Comparison of ENCODE assay signal across 14 cellular contexts in the genomic region with DNA sequence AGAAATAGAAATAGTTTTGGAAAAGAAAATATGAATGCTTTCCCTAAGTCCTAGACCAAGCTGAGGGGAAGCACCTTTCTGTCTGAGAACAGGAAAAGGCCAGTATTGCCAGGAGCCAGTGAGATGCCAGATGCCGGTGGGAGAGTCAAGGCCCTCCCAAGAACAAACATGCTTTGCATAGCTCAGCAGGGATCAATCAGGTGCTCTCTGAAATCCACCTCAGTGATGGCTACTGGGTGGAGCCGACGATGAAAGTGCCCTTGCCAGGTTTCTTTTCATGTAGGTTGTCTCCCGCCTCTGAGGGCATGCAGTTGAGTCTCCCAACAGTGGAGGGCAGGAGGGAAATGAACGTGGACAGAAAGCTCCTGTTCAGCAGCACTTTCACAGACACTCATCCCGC. TPM values are rescaled to one million over a fixed set of nuclear protein-coding genes. Genes with fewer than 3 reads are reported as not detected.
DNase-seq lines count a peak whose midpoint lies in the region; ATAC-seq and TF ChIP-seq lines count a peak whose summit lies in the region.
"Had no signal": no experiment of that assay in that cellular context is flagged by ENCODE, and none has a peak within 500 bp of the region (broad histone marks: within the 10 kb centered on the region; RNA-seq: fewer than 3 reads in every experiment).

No MANE protein-coding gene starts in this region.

- peaks cover 6% of the 10 kb centered on the region for H3K4me1 Mint-ChIP-seq in MCF 10A (ENCODE audit: insufficient read depth, unreplicated experiment)
- peaks cover 2% of the 10 kb centered on the region for H3K4me1 Mint-ChIP-seq in activated CD8-positive, alpha-beta T cell treated with anti-CD3 and anti-CD28 coated beads, Interleukin-2, amount 10 ng/mL, durations not matched to agents 7 days and 5 days (ENCODE audit: low read depth)
- peaks cover 3% of the 10 kb centered on the region for H3K4me1 Mint-ChIP-seq in mesothelial cell of epicardium

- H3K27ac Mint-ChIP-seq in MCF 10A (ENCODE audit: low read depth, unreplicated experiment) (no peak overlapping the region), mesothelial cell of epicardium (no peak overlapping the region)
- peak overlapping the region; percentile 72 for H3K27ac Mint-ChIP-seq in activated CD8-positive, alpha-beta T cell treated with anti-CD3 and anti-CD28 coated beads, Interleukin-2, amount 10 ng/mL, durations not matched to agents 7 days and 5 days

- CTCF ChIA-PET in MCF 10A (lab: Yijun Ruan, JAX), result interaction anchor here (0.7 to 1.9 kb wide), 3 partner anchors 18 to 249 kb away, joined by 3 to 5 read pairs (median 5); no protein-coding TSS in a partner anchor
- CTCF ChIA-PET in activated CD8-positive, alpha-beta T cell treated with anti-CD3 and anti-CD28 coated beads, Interleukin-2, amount 10 ng/mL, durations not matched to agents 7 days and 5 days (lab: Charles Lee), result no interaction called here

- BruUV-seq in MCF 10A (replicated peaks; lab: Mats Ljungman, UMichigan), result no TSS peak

- no peak for ATAC-seq in activated CD8-positive, alpha-beta T cell treated with anti-CD3 and anti-CD28 coated beads, Interleukin-2, amount 10 ng/mL, durations not matched to agents 7 days and 5 days
- no peak for ATAC-seq in GM18868 (IDR thresholded peaks at IDR 0.05; ENCODE audit: unreplicated experiment)

- TF ChIP-seq CTCF in MCF 10A (IDR thresholded peaks at IDR 0.05; ENCODE audit: unreplicated experiment), result no peak
- TF ChIP-seq CTCF in mesothelial cell of epicardium (IDR thresholded peaks at IDR 0.05; ENCODE audit: unreplicated experiment), result no peak

- DNase-seq in T47D (ENCODE audit: low read depth in 1 of 2, low spot score in 1 of 2) (peak; percentile 68 to 91), MCF 10A (ENCODE audit: unreplicated experiment) (no peak), kidney tubule cell (ENCODE audit: low spot score) (peak; percentile 5), ureter (ENCODE audit: low spot score) (peak; percentile 67), mesothelial cell of epicardium (ENCODE audit: low spot score in 2 of 2, unreplicated experiment in 2 of 2) (no peak), Ammon's horn (ENCODE audit: low spot score) (no peak)
- DNase-seq in activated CD8-positive, alpha-beta T cell treated with anti-CD3 and anti-CD28 coated beads, Interleukin-2, amount 10 ng/mL, durations not matched to agents 7 days and 5 days, result no peak
- DNase-seq: activated CD4-positive, CD25-positive, alpha-beta regulatory T cell; head of caudate nucleus; NCI-H82; Right ventricle myocardium superior; thyroid gland had no signal

- in situ Hi-C loops in T47D (cut with HindIII; ENCODE audit: low pct_unique_long_range_greater_than_20kb, low sequenced_read_pairs), result no loop called here

- H3K27me3 Mint-ChIP-seq in MCF 10A (ENCODE audit: insufficient read depth, unreplicated experiment) (no peaks in the 10 kb centered on the region), mesothelial cell of epicardium (ENCODE audit: low read depth) (no peaks in the 10 kb centered on the region)
- no peaks in the 10 kb centered on the region for H3K27me3 Mint-ChIP-seq in activated CD8-positive, alpha-beta T cell treated with anti-CD3 and anti-CD28 coated beads, Interleukin-2, amount 10 ng/mL, durations not matched to agents 7 days and 5 days (ENCODE audit: low read depth)

- H3K36me3 Mint-ChIP-seq in MCF 10A (ENCODE audit: insufficient read depth, unreplicated experiment) (peaks cover 4% of the 10 kb centered on the region), mesothelial cell of epicardium (peaks cover 25% of the 10 kb centered on the region)
- peaks cover 90% of the 10 kb centered on the region for H3K36me3 Mint-ChIP-seq in activated CD8-positive, alpha-beta T cell treated with anti-CD3 and anti-CD28 coated beads, Interleukin-2, amount 10 ng/mL, durations not matched to agents 7 days and 5 days (ENCODE audit: low read depth)

- POLR2A ChIA-PET in MCF 10A (lab: Yijun Ruan, JAX), result interaction anchor here (0.6 to 1.0 kb wide), 3 partner anchors 15 to 146 kb away, joined by 3 to 4 read pairs (median 3); no protein-coding TSS in a partner anchor
- POLR2A ChIA-PET in activated CD8-positive, alpha-beta T cell treated with anti-CD3 and anti-CD28 coated beads, Interleukin-2, amount 10 ng/mL, durations not matched to agents 7 days and 5 days (lab: Charles Lee), result no interaction called here

- intact Hi-C loops in MCF 10A (cut with micrococcal nuclease), result no loop called here

- H3K4me3 Mint-ChIP-seq in MCF 10A (ENCODE audit: unreplicated experiment) (no peak overlapping the region), mesothelial cell of epicardium (no peak overlapping the region)
- no peak overlapping the region for H3K4me3 Mint-ChIP-seq in activated CD8-positive, alpha-beta T cell treated with anti-CD3 and anti-CD28 coated beads, Interleukin-2, amount 10 ng/mL, durations not matched to agents 7 days and 5 days

- H3K9me3 Mint-ChIP-seq in MCF 10A (ENCODE audit: unreplicated experiment), result no peaks in the 10 kb centered on the region
- no peaks in the 10 kb centered on the region for H3K9me3 Mint-ChIP-seq in activated CD8-positive, alpha-beta T cell treated with anti-CD3 and anti-CD28 coated beads, Interleukin-2, amount 10 ng/mL, durations not matched to agents 7 days and 5 days (ENCODE audit: insufficient read depth)
- no peaks in the 10 kb centered on the region for H3K9me3 Mint-ChIP-seq in mesothelial cell of epicardium

RNA-seq across cellular contexts. Expression of a gene that starts 28.3 kb away (rescaled TPM):
- total RNA-seq in MCF 10A (2022), result 0.07 and 0.39 TPM in 2 replicates
- total RNA-seq in activated CD8-positive, alpha-beta T cell treated with anti-CD3 and anti-CD28 coated beads, Interleukin-2, amount 10 ng/mL, durations not matched to agents 7 days and 5 days, result under 1 TPM; 0.05 to 0.39 TPM
- total RNA-seq in ureter, result 59.9 TPM
- total RNA-seq in mesothelial cell of epicardium, result 1.5 to 2.1 TPM (median 1.6 TPM) in 3 replicates
- total RNA-seq: right atrium auricular region, Right ventricle myocardium superior had no signal

Comparison
In these comparisons a context has a peak if more than half of its experiments do, and no peak if none do; other contexts are left out.
1. DNase-seq: peak in T47D (2 of 2), kidney tubule cell (single experiment) and ureter (single experiment); none in MCF 10A (single experiment), activated CD8-positive, alpha-beta T cell treated with anti-CD3 and anti-CD28 coated beads, Interleukin-2, amount 10 ng/mL, durations not matched to agents 7 days and 5 days (single experiment), mesothelial cell of epicardium (0 of 2) and Ammon's horn (single experiment).
2. RNA of a gene that starts 28.3 kb away (total RNA-seq): 59.9 TPM in ureter (single experiment); 1.5 to 2.1 TPM in mesothelial cell of epicardium, 0.05 to 0.39 TPM in activated CD8-positive, alpha-beta T cell treated with anti-CD3 and anti-CD28 coated beads, Interleukin-2, amount 10 ng/mL, durations not matched to agents 7 days and 5 days and 0.07 to 0.39 TPM in MCF 10A; every median in the first group is over 10 times any median in the second.